6 cellular contexts compared by ENCODE assay signal in genomic region chr2:176131617-176132396, GRCh38. TPM values are rescaled to one million over a fixed set of nuclear protein-coding genes. Genes with fewer than 3 reads are reported as not detected.
DNase-seq lines count a peak whose midpoint lies in the region; ATAC-seq and TF ChIP-seq lines count a peak whose summit lies in the region.
"Had no signal": no experiment of that assay in that cellular context is flagged by ENCODE, and none has a peak within 500 bp of the region (broad histone marks: within the 10 kb centered on the region; RNA-seq: fewer than 3 reads in every experiment).

No MANE protein-coding gene starts in this region.

- H3K27me3 ChIP-seq in Panc1 (ENCODE audit: control insufficient read depth, insufficient read depth, low read length) (no peaks in the 10 kb centered on the region), gastrocnemius medialis (peaks cover 0 to 52% (median 29%) of the 10 kb centered on the region in 3 donors)

- TF ChIP-seq POLR2A in gastrocnemius medialis (IDR thresholded peaks at IDR 0.05) = no peak

- peaks cover 19% of the 10 kb centered on the region for H3K4me1 ChIP-seq in Panc1 (ENCODE audit: control insufficient read depth, insufficient read depth, low read length)
- H3K4me1 ChIP-seq in gastrocnemius medialis = peaks cover 9 to 15% of the 10 kb centered on the region in 2 donors

- TF ChIP-seq CTCF in Panc1 (IDR thresholded peaks at IDR 0.05) (no peak), choroid plexus epithelial cell (conservative IDR thresholded peaks at IDR 0.05; ENCODE audit: low read depth, low read length) (no peak), gastrocnemius medialis (IDR thresholded peaks at IDR 0.05 in 4 of 5, conservative IDR thresholded peaks at IDR 0.05 in 1 of 5) (no peak)

- no peaks in the 10 kb centered on the region for H3K36me3 ChIP-seq in Panc1 (ENCODE audit: control insufficient read depth, insufficient read depth, low read length)
- H3K36me3 ChIP-seq in gastrocnemius medialis = no peaks in the 10 kb centered on the region

- in situ Hi-C loops in Panc1 (cut with HindIII; ENCODE audit: low pct_unique_long_range_greater_than_20kb, low sequenced_read_pairs) = no loop called here
- in situ Hi-C loops in gastrocnemius medialis (cut with MboI; ENCODE audit: low sequenced_read_pairs in 4 of 4) = loop anchor here in 3 of 4 donors (25.0 kb wide), 2 partner anchors 680 to 1030 kb away; no protein-coding TSS in a partner anchor

- H3K27ac ChIP-seq in Panc1 (ENCODE audit: low read length) (peak overlapping the region; percentile 76), gastrocnemius medialis (peak overlapping the region; percentile 83 to 95 (median 86))

- H3K4me3 ChIP-seq in Panc1 (ENCODE audit: low read depth in 2 of 2, low read length in 2 of 2) (peak overlapping the region; percentile 35 to 47), choroid plexus epithelial cell (ENCODE audit: low read depth, low read length) (peak overlapping the region; percentile 30), gastrocnemius medialis (peak overlapping the region; percentile 60 to 68 (median 66))

- H3K9me3 ChIP-seq in Panc1 (ENCODE audit: control insufficient read depth, insufficient read depth, low read depth, low read length) (no peaks in the 10 kb centered on the region), gastrocnemius medialis (no peaks in the 10 kb centered on the region)

- ATAC-seq in Panc1 (no peak), gastrocnemius medialis (no peak), HG03457 (IDR thresholded peaks at IDR 0.05; ENCODE audit: unreplicated experiment) (no peak), GM18867 (IDR thresholded peaks at IDR 0.05; ENCODE audit: unreplicated experiment) (no peak)

- CTCF ChIA-PET in Panc1 (lab: Charles Lee) = interaction anchor here (1.7 kb wide), 1 partner anchor 323 kb away, joined by 18 read pairs; no protein-coding TSS in a partner anchor

- DNase-seq in Panc1 (ENCODE audit: low read depth, low spot score) = no peak
- DNase-seq in choroid plexus epithelial cell (ENCODE audit: low read depth) = no peak
- no peak for DNase-seq in gastrocnemius medialis

- POLR2A ChIA-PET in Panc1 (lab: Charles Lee) = no interaction called here

- no TSS peak for BruUV-seq in Panc1 (replicated peaks; lab: Mats Ljungman, UMichigan)

- intact Hi-C loops in Panc1 (cut with micrococcal nuclease; ENCODE audit: unreplicated experiment) (no loop called here), gastrocnemius medialis (cut with DNase I; ENCODE audit: low total_unique reads) (loop anchor here (2.0 to 5.0 kb wide), 2 partner anchors 57 to 130 kb away; partner anchors contain the start of genes HOXD1 and LNPK)

RNA-seq across cellular contexts. Expression of gene HOXD8, which starts 2.3 kb away (rescaled TPM):
- total RNA-seq in Panc1 (2021; ENCODE audit: unreplicated experiment) = not detected
- not detected for polyA plus RNA-seq in Panc1 (2012; ENCODE audit: insufficient read length)
- total RNA-seq in gastrocnemius medialis = 10 to 100 TPM in 1 of 4 donors, 1 to 10 TPM in 3; 4.0 to 12.0 (median 7.2) TPM
- total RNA-seq: pulmonary artery endothelial cell had no signal

RNA-seq across cellular contexts. Expression of gene HOXD9, which starts 9.3 kb away (rescaled TPM):
- total RNA-seq in Panc1 (2021; ENCODE audit: unreplicated experiment) = 0.15 TPM
- polyA plus RNA-seq in Panc1 (2012; ENCODE audit: insufficient read length) = 0.19 TPM
- 1 to 10 TPM in 2 of 4 donors, under 1 TPM in 2; 0.33 to 1.8 (median 0.78) TPM for total RNA-seq in gastrocnemius medialis
- total RNA-seq: pulmonary artery endothelial cell had no signal

RNA-seq across cellular contexts. Expression of gene HOXD10, which starts 15.2 kb away (rescaled TPM):
- total RNA-seq in Panc1 (2021; ENCODE audit: unreplicated experiment) (not detected), gastrocnemius medialis (under 1 TPM in 1 of 4 donors, not detected in 3; 0.15 TPM)
- 0.46 TPM for polyA plus RNA-seq in Panc1 (2012; ENCODE audit: insufficient read length)
- total RNA-seq: pulmonary artery endothelial cell had no signal

RNA-seq across cellular contexts. Expression of gene HOXD4, which starts 19.5 kb away (rescaled TPM):
- total RNA-seq in Panc1 (2021; ENCODE audit: unreplicated experiment) (1.4 TPM), gastrocnemius medialis (1 to 10 TPM in 1 of 4 donors, under 1 TPM in 1, not detected in 2; 0.29 to 1.4 TPM)
- polyA plus RNA-seq in Panc1 (2012; ENCODE audit: insufficient read length) = 0.82 TPM
- total RNA-seq: pulmonary artery endothelial cell had no signal

RNA-seq across cellular contexts. Expression of gene HOXD11, which starts 24.7 kb away (rescaled TPM):
- 0.49 TPM for total RNA-seq in Panc1 (2021; ENCODE audit: unreplicated experiment)
- 0.35 TPM for polyA plus RNA-seq in Panc1 (2012; ENCODE audit: insufficient read length)
- total RNA-seq in gastrocnemius medialis = under 1 TPM in 1 of 4 donors, not detected in 3; 0.24 TPM
- total RNA-seq: pulmonary artery endothelial cell had no signal
